ENCODE assay signal across 8 cellular contexts in the genomic region with DNA sequence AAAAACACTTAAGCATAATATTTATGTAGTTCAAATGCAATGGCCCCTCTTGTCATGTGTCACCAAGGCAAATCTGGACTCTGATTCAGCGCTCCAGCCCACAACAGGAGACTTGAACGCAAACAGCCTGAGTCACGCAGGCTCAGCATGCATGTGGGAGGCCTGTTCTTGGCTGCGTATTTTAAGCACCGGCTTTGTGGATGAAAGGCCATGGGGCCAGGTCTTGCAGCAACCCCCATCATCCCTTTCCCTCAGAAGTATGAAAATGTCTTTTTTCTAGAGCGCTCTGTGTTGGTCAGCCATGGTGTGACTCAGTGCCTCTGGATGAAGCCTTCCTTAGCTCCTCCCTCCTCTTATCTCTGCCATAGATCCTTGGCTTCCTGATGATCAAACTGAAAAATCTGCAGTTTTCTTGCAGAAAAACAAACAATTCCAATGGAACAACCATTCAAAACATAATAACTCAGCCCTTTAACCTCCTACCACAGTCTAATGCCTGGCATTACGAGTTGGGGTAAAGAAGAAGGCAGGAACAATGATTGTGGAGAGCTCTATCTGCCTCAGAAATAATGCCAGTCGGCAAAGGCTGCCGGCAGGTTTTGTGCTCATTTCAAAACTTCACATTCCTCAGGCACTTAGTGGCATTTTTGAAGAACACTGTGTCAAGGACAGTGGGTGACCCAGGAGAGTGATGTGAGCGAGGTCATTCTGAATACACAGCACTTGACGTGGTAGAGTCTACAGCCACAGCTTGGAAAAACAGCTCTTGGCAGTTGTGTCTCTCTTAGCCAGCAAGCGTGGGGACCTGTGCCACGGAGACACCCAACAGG.
DNase-seq lines count a peak whose midpoint lies in the region; ATAC-seq, FAIRE-seq and TF ChIP-seq lines count a peak whose summit lies in the region.

No MANE protein-coding gene starts in this region.

- H3K4me1 ChIP-seq in SJSA1 (replicated peaks) (peaks cover 36% of the 10 kb centered on the region), OCI-LY7 (ENCODE audit: insufficient read depth, low read length, poor library complexity, severe bottlenecking) (no peaks in the 10 kb centered on the region)
- H3K4me1 ChIP-seq in effector memory CD4-positive, alpha-beta T cell (ENCODE audit: control insufficient read depth, insufficient read depth, low read length, poor library complexity, severe bottlenecking): peaks cover 6% of the 10 kb centered on the region

- H3K9me2 ChIP-seq in OCI-LY7 (ENCODE audit: insufficient read depth, low read length): no peaks in the 10 kb centered on the region

- H3K79me2 ChIP-seq in OCI-LY7 (ENCODE audit: insufficient read depth, low read depth, low read length): no peaks in the 10 kb centered on the region

- FAIRE-seq in H54 (lab: Jason Lieb, UNC): peak; percentile 92

- H3K36me3 ChIP-seq in SJSA1 (peaks cover 85% of the 10 kb centered on the region), OCI-LY7 (ENCODE audit: insufficient read depth, low read length) (peaks cover 42% of the 10 kb centered on the region)
- peaks cover 58% of the 10 kb centered on the region for H3K36me3 ChIP-seq in effector memory CD4-positive, alpha-beta T cell (ENCODE audit: control insufficient read depth, insufficient read depth, low read length)

- no peak overlapping the region for H3K4me2 ChIP-seq in OCI-LY7 (ENCODE audit: low read length)

- BruUV-seq in OCI-LY7 (replicated peaks; lab: Mats Ljungman, UMichigan): no TSS peak

- H4K20me1 ChIP-seq in OCI-LY7 (ENCODE audit: insufficient read depth, low read length): no peaks in the 10 kb centered on the region

- POLR2A ChIA-PET in OCI-LY7 (lab: Charles Lee): interaction anchor here (0.6 to 0.7 kb wide), 2 partner anchors 16 to 34 kb away, joined by 3 to 4 read pairs; no protein-coding TSS in a partner anchor

- CTCF ChIA-PET in OCI-LY7 (lab: Charles Lee; ENCODE audit: unreplicated experiment): no interaction called here

- H2AFZ ChIP-seq in OCI-LY7 (ENCODE audit: low read length): no peak overlapping the region

- DNase-seq in H54 (ENCODE audit: insufficient read length, low spot score): peak; percentile 92
- peak; percentile 97 to 98 for DNase-seq in SJSA1 (ENCODE audit: low read depth in 1 of 2, low spot score in 2 of 2)
- DNase-seq in epithelial cell of esophagus (ENCODE audit: low read depth): peak; percentile 95
- peak in 7 of 10 donors; percentile 27 to 88 (median 51) for DNase-seq in posterior cingulate gyrus
- no peak for DNase-seq in effector memory CD4-positive, alpha-beta T cell
- DNase-seq in cerebellar nuclear complex (lab: John Stamatoyannopoulos, UW): no peak
- DNase-seq in OCI-LY7 (ENCODE audit: low spot score): no peak

- no peaks in the 10 kb centered on the region for H3K27me3 ChIP-seq in SJSA1 (replicated peaks)
- H3K27me3 ChIP-seq in effector memory CD4-positive, alpha-beta T cell (replicated peaks; ENCODE audit: control insufficient read depth, insufficient read depth, low read length, poor library complexity, severe bottlenecking): no peaks in the 10 kb centered on the region

- TF ChIP-seq POLR2A in H54 (IDR thresholded peaks at IDR 0.05; ENCODE audit: low read depth, low read length): no peak

- no peaks in the 10 kb centered on the region for H3K9me3 ChIP-seq in SJSA1 (replicated peaks)
- no peaks in the 10 kb centered on the region for H3K9me3 ChIP-seq in effector memory CD4-positive, alpha-beta T cell (ENCODE audit: control insufficient read depth, low read length)
- H3K9me3 ChIP-seq in OCI-LY7 (ENCODE audit: low read length): no peaks in the 10 kb centered on the region

- H3K27ac ChIP-seq in SJSA1 (peak overlapping the region; percentile 59), OCI-LY7 (ENCODE audit: low read depth, low read length, poor library complexity, severe bottlenecking) (no peak overlapping the region)
- H3K27ac ChIP-seq in effector memory CD4-positive, alpha-beta T cell (ENCODE audit: insufficient read depth, low read length, poor library complexity, severe bottlenecking): no peak overlapping the region

- intact Hi-C loops in posterior cingulate gyrus (cut with DNase I) (no loop called here), OCI-LY7 (cut with micrococcal nuclease; ENCODE audit: unreplicated experiment) (no loop called here)

- no peak for TF ChIP-seq CTCF in epithelial cell of esophagus (IDR thresholded peaks at IDR 0.05; ENCODE audit: insufficient read depth, low read depth, low read length, missing control alignments)
- no peak for TF ChIP-seq CTCF in OCI-LY7 (conservative IDR thresholded peaks at IDR 0.05; ENCODE audit: low read length)

- no peak overlapping the region for H3K4me3 ChIP-seq in SJSA1
- no peak overlapping the region for H3K4me3 ChIP-seq in epithelial cell of esophagus (ENCODE audit: low read length)
- no peak overlapping the region for H3K4me3 ChIP-seq in effector memory CD4-positive, alpha-beta T cell (ENCODE audit: insufficient read depth, low read depth, low read length, poor library complexity, severe bottlenecking)
- no peak overlapping the region for H3K4me3 ChIP-seq in OCI-LY7 (ENCODE audit: low read depth, low read length, poor library complexity, severe bottlenecking)

- no peak for ATAC-seq in HG02870 (IDR thresholded peaks at IDR 0.05; ENCODE audit: unreplicated experiment)

Comparison
In these comparisons a context has a peak if more than half of its experiments do, and no peak if none do; other contexts are left out.
1. DNase-seq: peak in H54 (single experiment), SJSA1 (2 of 2), epithelial cell of esophagus (single experiment) and posterior cingulate gyrus (7 of 10); none in effector memory CD4-positive, alpha-beta T cell (0 of 3), cerebellar nuclear complex (0 of 2) and OCI-LY7 (single experiment).